In the genomic region with DNA sequence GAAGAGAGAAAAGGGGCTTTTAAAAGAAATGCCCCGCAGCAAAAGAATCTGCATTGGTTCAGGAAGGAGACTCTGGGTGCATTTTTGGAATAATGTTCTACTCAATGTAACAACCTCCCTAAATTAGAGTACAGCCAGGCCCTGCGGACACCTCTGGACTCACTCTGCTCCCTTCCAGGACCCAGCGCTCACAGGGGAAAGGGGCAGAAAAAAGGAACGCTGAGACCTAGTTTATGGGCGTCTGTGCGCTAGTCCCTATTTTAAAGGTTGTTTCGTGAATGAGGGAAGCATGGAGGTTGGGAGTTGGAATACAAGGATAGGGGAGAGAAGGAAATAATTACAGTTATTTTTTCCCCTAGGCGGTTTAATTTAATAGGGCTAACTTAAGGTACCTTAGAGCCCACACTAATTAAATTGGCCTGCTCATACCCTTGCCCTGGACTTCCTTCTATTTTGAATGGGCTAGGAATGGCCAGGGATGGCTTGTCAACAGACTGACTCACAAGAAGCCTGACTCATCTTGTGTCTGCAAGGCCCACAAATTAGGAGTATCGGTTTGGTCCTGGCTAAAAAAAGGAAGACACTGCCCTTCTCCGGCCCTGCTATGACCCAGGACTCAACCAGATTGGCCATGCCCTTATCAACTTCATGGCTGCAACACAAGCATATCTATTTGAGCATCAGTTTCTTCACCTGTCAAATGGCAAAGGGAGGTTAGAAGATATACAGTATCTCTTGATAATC, we compare ENCODE assay signal across 8 cellular contexts. TPM values are rescaled to one million over a fixed set of nuclear protein-coding genes. Genes with fewer than 3 reads are reported as not detected.
DNase-seq lines count a peak whose midpoint lies in the region; ATAC-seq and TF ChIP-seq lines count a peak whose summit lies in the region.

No MANE protein-coding gene starts in this region.

- ATAC-seq in lung (ENCODE audit: insufficient read depth, low FRiP score) (peak; percentile 14), GM18870 (IDR thresholded peaks at IDR 0.05; ENCODE audit: unreplicated experiment) (no peak), HG02588 (IDR thresholded peaks at IDR 0.05; ENCODE audit: unreplicated experiment) (no peak), HG02884 (IDR thresholded peaks at IDR 0.05; ENCODE audit: unreplicated experiment) (no peak)

- H3K4me2 ChIP-seq in mammary epithelial cell (ENCODE audit: insufficient read depth, low read depth, low read length), result peak overlapping the region; percentile 95

- H2AFZ ChIP-seq in mammary epithelial cell (ENCODE audit: low read depth, low read length), result peak overlapping the region; percentile 69

- TF ChIP-seq CTCF in mammary epithelial cell (conservative IDR thresholded peaks at IDR 0.05 in 1 of 2, IDR thresholded peaks at IDR 0.05 in 1 of 2; ENCODE audit: extremely low read depth in 1 of 2, insufficient read depth in 1 of 2, low read depth in 1 of 2, low read length in 2 of 2), result no peak
- TF ChIP-seq CTCF in lung (IDR thresholded peaks at IDR 0.05; ENCODE audit: control extremely low read depth, extremely low read depth), result no peak
- no peak for TF ChIP-seq CTCF in tibial nerve (IDR thresholded peaks at IDR 0.05)

- H3K27me3 ChIP-seq in mammary epithelial cell (ENCODE audit: insufficient read depth, low read length) (no peaks in the 10 kb centered on the region), lung (ENCODE audit: control insufficient read depth, insufficient read depth) (no peaks in the 10 kb centered on the region), tibial nerve (no peaks in the 10 kb centered on the region)

- in situ Hi-C loops in mammary epithelial cell (cut with MboI; ENCODE audit: low sequenced_read_pairs in 2 of 2), result loop anchor here in 1 of 2 donors (5.0 kb wide), 1 partner anchor 79 kb away; no protein-coding TSS in a partner anchor

- dilution Hi-C loops in mammary epithelial cell (cut with HindIII; ENCODE audit: low sequenced_read_pairs), result no loop called here

- H3K4me3 ChIP-seq in mammary epithelial cell (replicated peaks in 1 of 3; ENCODE audit: insufficient read depth in 1 of 3, low read depth in 2 of 3, low read length in 3 of 3), result peak overlapping the region in 1 of 3 experiments; percentile 0
- H3K4me3 ChIP-seq in lung, result no peak overlapping the region
- peak overlapping the region in 1 of 4 donors; percentile 86 for H3K4me3 ChIP-seq in tibial nerve

- no peak for TF ChIP-seq EP300 in tibial nerve (IDR thresholded peaks at IDR 0.05)

- H3K27ac ChIP-seq in mammary epithelial cell (ENCODE audit: insufficient read depth, low read depth, low read length) (peak overlapping the region; percentile 84), lung (ENCODE audit: low read depth in 1 of 2, low read length in 1 of 2) (peak overlapping the region; percentile 86 to 90), tibial nerve (peak overlapping the region; percentile 33 to 95 (median 94))

- BruUV-seq in mammary epithelial cell (replicated peaks; lab: Mats Ljungman, UMichigan), result no TSS peak

- no peaks in the 10 kb centered on the region for H3K36me3 ChIP-seq in mammary epithelial cell (ENCODE audit: insufficient read depth, low read length)
- no peaks in the 10 kb centered on the region for H3K36me3 ChIP-seq in lung (ENCODE audit: control insufficient read depth in 2 of 2, insufficient read depth in 2 of 2, low read length in 2 of 2)
- H3K36me3 ChIP-seq in tibial nerve, result peaks cover 0 to 2% (median 0%) of the 10 kb centered on the region in 3 donors

- intact Hi-C loops in mammary epithelial cell (cut with micrococcal nuclease), result loop anchor here (1.0 to 10.0 kb wide), 7 partner anchors 80 to 394 kb away; a partner anchor contains a TSS

- no peaks in the 10 kb centered on the region for H4K20me1 ChIP-seq in mammary epithelial cell (ENCODE audit: insufficient read depth, low read length)

- DNase-seq in GM03348 (ENCODE audit: low spot score), result peak; percentile 83
- DNase-seq in NCI-H226, result peak; percentile 73
- DNase-seq in mammary epithelial cell, result peak; percentile 90
- no peak for DNase-seq in lung (ENCODE audit: low spot score)
- DNase-seq in tibial nerve (ENCODE audit: low spot score in 2 of 2), result no peak

- 7% methylated on average over 10 of the region's 10 CpGs for WGBS in mammary epithelial cell (ENCODE audit: low coverage, missing lambda C conversion rate)
- 62 to 65% methylated on average over 10 of the region's 10 CpGs for whole genome bisulfite sequencing in lung, 2 donors
- WGBS in tibial nerve, 2 donors, result 42 to 44% methylated on average over 10 of the region's 10 CpGs

- CTCF ChIA-PET in mammary epithelial cell (lab: Charles Lee; ENCODE audit: low non-redundant PET), result no interaction called here

- H3K9me3 ChIP-seq in mammary epithelial cell (replicated peaks; ENCODE audit: insufficient read depth, low read length) (no peaks in the 10 kb centered on the region), lung (ENCODE audit: control insufficient read depth in 2 of 2, insufficient read depth in 1 of 2, low read length in 1 of 2) (no peaks in the 10 kb centered on the region), tibial nerve (no peaks in the 10 kb centered on the region)

- H3K4me1 ChIP-seq in mammary epithelial cell (ENCODE audit: insufficient read depth, low read length) (peaks cover 44% of the 10 kb centered on the region), lung (ENCODE audit: control insufficient read depth in 2 of 2, insufficient read depth in 2 of 2, low read length in 2 of 2) (peaks cover 13 to 21% of the 10 kb centered on the region in 2 donors), tibial nerve (peaks cover 0 to 39% (median 31%) of the 10 kb centered on the region in 4 donors)

- H3K79me2 ChIP-seq in mammary epithelial cell (ENCODE audit: insufficient read depth, low read length), result peaks cover 19% of the 10 kb centered on the region

- no peak for TF ChIP-seq POLR2A in tibial nerve (IDR thresholded peaks at IDR 0.05)

- peak overlapping the region; percentile 36 for H3K9ac ChIP-seq in mammary epithelial cell (ENCODE audit: insufficient read depth, low read length)

RNA-seq across cellular contexts. Expression of a gene that starts 1.9 kb away (rescaled TPM):
- total RNA-seq in mammary epithelial cell, result 10 to 100 TPM; 30.5 to 30.6 TPM
- 23.7 TPM for polyA plus RNA-seq in mammary epithelial cell
- 42.6 TPM for polyA minus RNA-seq in mammary epithelial cell
- 10 to 100 TPM; 35.4 to 47.8 TPM for total RNA-seq in lung
- 10 to 100 TPM; 15.9 to 34.3 TPM for polyA plus RNA-seq in lung
- 10 to 100 TPM; 32.0 to 70.2 (median 60.3) TPM for total RNA-seq in tibial nerve

Comparison
In these comparisons a context has a peak if more than half of its experiments do, and no peak if none do; other contexts are left out.
1. DNase-seq: peak in GM03348 (single experiment), NCI-H226 (single experiment) and mammary epithelial cell (single experiment); none in lung (single experiment) and tibial nerve (0 of 2).
2. Peak in every context shown above with its lines, with median percentiles within 50 percentile points of each other: H3K27ac ChIP-seq.